ENCODE assay signal across 1 cellular context in the genomic region with DNA sequence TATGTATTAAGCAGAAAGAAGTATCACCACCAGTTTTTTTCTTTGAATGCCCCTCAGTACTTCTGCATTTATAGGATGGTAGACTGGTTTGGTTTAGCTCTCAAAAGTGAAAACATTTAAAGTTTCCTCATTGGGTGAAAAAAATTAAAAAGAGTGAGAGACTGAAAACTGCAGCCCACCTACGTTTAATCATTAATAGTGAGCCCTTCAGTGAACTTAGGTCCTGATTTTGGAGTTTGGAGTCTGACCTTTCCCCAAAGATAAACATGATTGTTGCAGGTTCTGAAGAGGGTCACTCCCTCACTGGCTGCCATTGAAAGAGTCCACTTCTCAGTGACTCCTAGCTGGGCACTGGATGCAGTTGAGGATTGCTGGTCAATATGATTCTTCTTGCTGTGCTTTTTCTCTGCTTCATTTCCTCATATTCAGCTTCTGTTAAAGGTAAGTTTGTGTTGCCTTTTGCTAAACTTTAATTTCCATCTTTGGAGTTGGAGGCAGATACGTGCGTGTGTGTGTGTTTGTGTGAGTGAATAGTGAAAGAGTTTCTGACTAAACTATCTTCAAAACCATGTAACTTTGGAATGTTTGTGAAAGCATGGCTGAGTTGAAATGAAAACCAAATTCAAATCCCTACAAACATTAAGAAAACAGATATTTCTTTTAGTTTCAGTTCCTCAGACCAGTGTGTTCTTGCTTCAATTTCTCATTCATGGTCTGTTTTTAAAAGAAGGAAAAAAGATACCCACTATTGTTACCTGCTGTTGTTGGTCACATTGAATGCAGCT.
TF ChIP-seq lines count a peak whose summit lies in the region.

MTTP (plus strand) TSS at position 295 of the 785 bp plus-strand sequence; CDS start at position 381, 86 bp downstream.

TF ChIP-seq in HepG2, 621 proteins besides CTCF, POLR2A, EP300 and RAD21 (continued from another document):
- TF ChIP-seq FOXK1 (CRISPR knock-in tag; IDR thresholded peaks at IDR 0.05; ENCODE audit: borderline replicate concordance, low read depth) (peak; percentile 79; the same call in 1 of the 2 replicates), ZNF644 (CRISPR knock-in tag; IDR thresholded peaks at IDR 0.05; ENCODE audit: low read depth) (peak; percentile 97), JUNB (CRISPR knock-in tag; IDR thresholded peaks at IDR 0.05; ENCODE audit: borderline replicate concordance) (no peak), ISL2 (CRISPR knock-in tag; IDR thresholded peaks at IDR 0.05) (peak; percentile 66; the same call in 1 of the 2 replicates), ZNF782 (CRISPR knock-in tag; IDR thresholded peaks at IDR 0.05; ENCODE audit: borderline replicate concordance) (peak; percentile 40; the same call in 1 of the 2 replicates), SMAD1 (CRISPR knock-in tag; IDR thresholded peaks at IDR 0.05; ENCODE audit: borderline replicate concordance, low read depth) (no peak), ZNF781 (CRISPR knock-in tag; IDR thresholded peaks at IDR 0.05; ENCODE audit: borderline replicate concordance, not compliant biosample characterization) (peak; percentile 51), BORCS8-MEF2B (CRISPR knock-in tag; IDR thresholded peaks at IDR 0.05) (0 out of 2 replicates have a peak, but pooled peaks have one; percentile 40), NCOA2 (CRISPR knock-in tag; IDR thresholded peaks at IDR 0.05) (0 out of 2 replicates have a peak, but pooled peaks have one; percentile 59), KDM1A (CRISPR knock-in tag; IDR thresholded peaks at IDR 0.05) (0 out of 2 replicates have a peak, but pooled peaks have one; percentile 26), YEATS2 (CRISPR knock-in tag; IDR thresholded peaks at IDR 0.05; ENCODE audit: borderline replicate concordance) (peak; percentile 29; the same call in 1 of the 2 replicates), RBFOX2 (IDR thresholded peaks at IDR 0.05; ENCODE audit: low read depth, low read length) (peak; percentile 22; the same call in 1 of the 2 replicates), GATAD2A (CRISPR knock-in tag; IDR thresholded peaks at IDR 0.05) (peak; percentile 65), GTF3A (CRISPR knock-in tag; conservative IDR thresholded peaks at IDR 0.05) (no peak), MED1 (CRISPR knock-in tag; IDR thresholded peaks at IDR 0.05) (peak; percentile 77), SUZ12 (IDR thresholded peaks at IDR 0.05; ENCODE audit: low read depth, low read length) (no peak), TARDBP (CRISPR knock-in tag; IDR thresholded peaks at IDR 0.05) (peak; percentile 77; the same call in 1 of the 2 replicates), POLR2AphosphoS5 (IDR thresholded peaks at IDR 0.05; ENCODE audit: low read depth, low read length) (peak; percentile 97), ELF1 (CRISPR knock-in tag; IDR thresholded peaks at IDR 0.05) (peak; percentile 27; the same call in 1 of the 2 replicates), DPF2 (CRISPR knock-in tag; IDR thresholded peaks at IDR 0.05; ENCODE audit: borderline replicate concordance, low read depth) (peak; percentile 42; the same call in 1 of the 2 replicates), FOXO1 (CRISPR knock-in tag; IDR thresholded peaks at IDR 0.05) (peak; percentile 76; the same call in 1 of the 2 replicates), MXI1 (IDR thresholded peaks at IDR 0.05; ENCODE audit: borderline replicate concordance, low read depth, low read length) (peak; percentile 35; the same call in 1 of the 3 replicates), NR2F2 (IDR thresholded peaks at IDR 0.05; ENCODE audit: borderline replicate concordance, low read depth) (peak; percentile 91), SNAPC2 (CRISPR knock-in tag; IDR thresholded peaks at IDR 0.05) (peak; percentile 44; the same call in 1 of the 2 replicates), ZFP1 (CRISPR knock-in tag; IDR thresholded peaks at IDR 0.05) (peak; percentile 32; the same call in 1 of the 2 replicates), HMG20A (CRISPR knock-in tag; IDR thresholded peaks at IDR 0.05; ENCODE audit: borderline replicate concordance) (peak; percentile 54; the same call in 1 of the 2 replicates), RXRB (CRISPR knock-in tag; IDR thresholded peaks at IDR 0.05; ENCODE audit: borderline replicate concordance) (peak; percentile 78)
- TF ChIP-seq, protein P1, sequence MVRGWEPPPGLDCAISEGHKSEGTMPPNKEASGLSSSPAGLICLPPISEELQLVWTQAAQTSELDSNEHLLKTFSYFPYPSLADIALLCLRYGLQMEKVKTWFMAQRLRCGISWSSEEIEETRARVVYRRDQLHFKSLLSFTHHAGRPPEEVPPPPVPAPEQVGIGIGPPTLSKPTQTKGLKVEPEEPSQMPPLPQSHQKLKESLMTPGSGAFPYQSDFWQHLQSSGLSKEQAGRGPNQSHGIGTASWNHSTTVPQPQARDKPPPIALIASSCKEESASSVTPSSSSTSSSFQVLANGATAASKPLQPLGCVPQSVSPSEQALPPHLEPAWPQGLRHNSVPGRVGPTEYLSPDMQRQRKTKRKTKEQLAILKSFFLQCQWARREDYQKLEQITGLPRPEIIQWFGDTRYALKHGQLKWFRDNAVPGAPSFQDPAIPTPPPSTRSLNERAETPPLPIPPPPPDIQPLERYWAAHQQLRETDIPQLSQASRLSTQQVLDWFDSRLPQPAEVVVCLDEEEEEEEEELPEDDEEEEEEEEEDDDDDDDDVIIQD (CRISPR knock-in tag; IDR thresholded peaks at IDR 0.05; ENCODE audit: low read depth), result peak; percentile 46; the same call in 1 of the 2 replicates
- TF ChIP-seq, protein P2, sequence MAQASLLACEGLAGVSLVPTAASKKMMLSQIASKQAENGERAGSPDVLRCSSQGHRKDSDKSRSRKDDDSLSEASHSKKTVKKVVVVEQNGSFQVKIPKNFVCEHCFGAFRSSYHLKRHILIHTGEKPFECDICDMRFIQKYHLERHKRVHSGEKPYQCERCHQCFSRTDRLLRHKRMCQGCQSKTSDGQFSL (CRISPR knock-in tag; IDR thresholded peaks at IDR 0.05), result no peak
- TF ChIP-seq, protein P3, sequence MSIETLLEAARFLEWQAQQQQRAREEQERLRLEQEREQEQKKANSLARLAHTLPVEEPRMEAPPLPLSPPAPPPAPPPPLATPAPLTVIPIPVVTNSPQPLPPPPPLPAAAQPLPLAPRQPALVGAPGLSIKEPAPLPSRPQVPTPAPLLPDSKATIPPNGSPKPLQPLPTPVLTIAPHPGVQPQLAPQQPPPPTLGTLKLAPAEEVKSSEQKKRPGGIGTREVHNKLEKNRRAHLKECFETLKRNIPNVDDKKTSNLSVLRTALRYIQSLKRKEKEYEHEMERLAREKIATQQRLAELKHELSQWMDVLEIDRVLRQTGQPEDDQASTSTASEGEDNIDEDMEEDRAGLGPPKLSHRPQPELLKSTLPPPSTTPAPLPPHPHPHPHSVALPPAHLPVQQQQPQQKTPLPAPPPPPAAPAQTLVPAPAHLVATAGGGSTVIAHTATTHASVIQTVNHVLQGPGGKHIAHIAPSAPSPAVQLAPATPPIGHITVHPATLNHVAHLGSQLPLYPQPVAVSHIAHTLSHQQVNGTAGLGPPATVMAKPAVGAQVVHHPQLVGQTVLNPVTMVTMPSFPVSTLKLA (IDR thresholded peaks at IDR 0.05), result no peak
